In genomic region chr1:98028800-98029199, GRCh38 we compare ENCODE assay signal across 1 cellular context.
TF ChIP-seq lines count a peak whose summit lies in the region.

No MANE protein-coding gene starts in this region.

TF ChIP-seq in HCT116, 20 proteins besides CTCF, POLR2A, EP300 and RAD21:
- TF ChIP-seq POLR2AphosphoS5 (IDR thresholded peaks at IDR 0.05; ENCODE audit: low read depth, low read length) (no peak), ATF3 (IDR thresholded peaks at IDR 0.05) (no peak), EGR1 (IDR thresholded peaks at IDR 0.05; ENCODE audit: low read depth) (no peak), SRF (IDR thresholded peaks at IDR 0.05; ENCODE audit: low read depth) (no peak), EZH2phosphoT487 (IDR thresholded peaks at IDR 0.05; ENCODE audit: borderline replicate concordance) (no peak)
TF ChIP-seq in HCT116: peak in this region for 0.
